1 cellular context compared by ENCODE assay signal in genomic region chr2:69741281-69742169, GRCh38.
A peak's percentile ranks its signal among the peaks of the same experiment; 100 is the strongest.
TF ChIP-seq lines count a peak whose summit lies in the region.

Gene ANXA4 (plus strand): TSS chr2:69742134. CDS start chr2:69781566, 39,432 bp downstream.

TF ChIP-seq in HEK293, 187 proteins besides CTCF, POLR2A, EP300 and RAD21 (continued from another document):
- TF ChIP-seq ZFP69B (tag by site-specific recombination; IDR thresholded peaks at IDR 0.05) (0 out of 2 replicates have a peak, but pooled peaks have one; percentile 18), KLF1 (tag by site-specific recombination; IDR thresholded peaks at IDR 0.05) (peak; percentile 66), ZBTB20 (tag by site-specific recombination; IDR thresholded peaks at IDR 0.05) (peak; percentile 97), ZNF26 (tag by site-specific recombination; IDR thresholded peaks at IDR 0.05) (no peak), KLF8 (tag by site-specific recombination; IDR thresholded peaks at IDR 0.05) (peak; percentile 85), SP2 (tag by site-specific recombination; IDR thresholded peaks at IDR 0.05) (peak; percentile 86), ZXDB (tag by site-specific recombination; IDR thresholded peaks at IDR 0.05) (peak; percentile 52), SP7 (tag by site-specific recombination; IDR thresholded peaks at IDR 0.05) (peak; percentile 64), KLF10 (tag by site-specific recombination; IDR thresholded peaks at IDR 0.05) (peak; percentile 21; the same call in 1 of the 2 replicates), SP3 (tag by site-specific recombination; IDR thresholded peaks at IDR 0.05) (peak; percentile 85), ZNF660 (tag by site-specific recombination; IDR thresholded peaks at IDR 0.05) (0 out of 2 replicates have a peak, but pooled peaks have one; percentile 13), ZIC2 (tag by site-specific recombination; IDR thresholded peaks at IDR 0.05) (peak; percentile 73), ZNF2 (tag by site-specific recombination; IDR thresholded peaks at IDR 0.05) (peak; percentile 54; the same call in 1 of the 2 replicates), ZNF335 (tag by site-specific recombination; conservative IDR thresholded peaks at IDR 0.05) (peak; percentile 91), KLF9 (tag by site-specific recombination; IDR thresholded peaks at IDR 0.05; ENCODE audit: low read depth) (peak; percentile 58; the same call in 1 of the 2 replicates), ZNF211 (tag by site-specific recombination; IDR thresholded peaks at IDR 0.05; ENCODE audit: low read depth) (no peak), ZNF610 (tag by site-specific recombination; IDR thresholded peaks at IDR 0.05; ENCODE audit: borderline replicate concordance) (no peak), GLIS1 (tag by site-specific recombination; IDR thresholded peaks at IDR 0.05) (peak; percentile 80), ZNF433 (tag by site-specific recombination; IDR thresholded peaks at IDR 0.05; ENCODE audit: low read depth) (no peak), PRDM1 (tag by site-specific recombination; IDR thresholded peaks at IDR 0.05) (peak; percentile 89), ZNF311 (tag by site-specific recombination; IDR thresholded peaks at IDR 0.05; ENCODE audit: borderline replicate concordance) (no peak), ZBTB10 (tag by site-specific recombination; IDR thresholded peaks at IDR 0.05) (peak; percentile 29; the same call in 1 of the 2 replicates), ZNF777 (tag by site-specific recombination; IDR thresholded peaks at IDR 0.05; ENCODE audit: borderline replicate concordance) (0 out of 2 replicates have a peak, but pooled peaks have one; percentile 12), MZF1 (tag by site-specific recombination; IDR thresholded peaks at IDR 0.05; ENCODE audit: borderline replicate concordance) (peak; percentile 63; the same call in 1 of the 2 replicates), SCRT1 (tag by site-specific recombination; IDR thresholded peaks at IDR 0.05; ENCODE audit: borderline replicate concordance) (no peak), ZNF350 (tag by site-specific recombination; IDR thresholded peaks at IDR 0.05) (no peak), PATZ1 (tag by site-specific recombination; IDR thresholded peaks at IDR 0.05) (peak; percentile 66; the same call in 1 of the 2 replicates), ZNF140 (tag by site-specific recombination; IDR thresholded peaks at IDR 0.05) (no peak), ZBTB8A (tag by site-specific recombination; IDR thresholded peaks at IDR 0.05) (peak; percentile 98), ZNF121 (tag by site-specific recombination; IDR thresholded peaks at IDR 0.05) (0 out of 2 replicates have a peak, but pooled peaks have one; percentile 15), ZEB2 (tag by site-specific recombination; IDR thresholded peaks at IDR 0.05) (peak; percentile 43; the same call in 1 of the 2 replicates), ZBTB17 (tag by site-specific recombination; IDR thresholded peaks at IDR 0.05) (peak; percentile 87), HIC1 (tag by site-specific recombination; IDR thresholded peaks at IDR 0.05) (peak; percentile 32; the same call in 1 of the 2 replicates), ZNF629 (tag by site-specific recombination; IDR thresholded peaks at IDR 0.05) (peak; percentile 9; the same call in 1 of the 2 replicates), IKZF3 (tag by site-specific recombination; IDR thresholded peaks at IDR 0.05) (peak; percentile 90), GLIS2 (tag by site-specific recombination; IDR thresholded peaks at IDR 0.05) (peak; percentile 94), ZNF501 (tag by site-specific recombination; IDR thresholded peaks at IDR 0.05) (0 out of 2 replicates have a peak, but pooled peaks have one; percentile 33), ZNF558 (tag by site-specific recombination; IDR thresholded peaks at IDR 0.05) (no peak), ZNF423 (tag by site-specific recombination; IDR thresholded peaks at IDR 0.05) (peak; percentile 41; the same call in 1 of the 2 replicates), ZNF169 (tag by site-specific recombination; IDR thresholded peaks at IDR 0.05) (no peak), ZNF792 (tag by site-specific recombination; IDR thresholded peaks at IDR 0.05) (no peak), ZNF768 (tag by site-specific recombination; IDR thresholded peaks at IDR 0.05) (no peak), ZSCAN5A (tag by site-specific recombination; IDR thresholded peaks at IDR 0.05) (0 out of 2 replicates have a peak, but pooled peaks have one; percentile 61)
- TF ChIP-seq, protein P1, sequence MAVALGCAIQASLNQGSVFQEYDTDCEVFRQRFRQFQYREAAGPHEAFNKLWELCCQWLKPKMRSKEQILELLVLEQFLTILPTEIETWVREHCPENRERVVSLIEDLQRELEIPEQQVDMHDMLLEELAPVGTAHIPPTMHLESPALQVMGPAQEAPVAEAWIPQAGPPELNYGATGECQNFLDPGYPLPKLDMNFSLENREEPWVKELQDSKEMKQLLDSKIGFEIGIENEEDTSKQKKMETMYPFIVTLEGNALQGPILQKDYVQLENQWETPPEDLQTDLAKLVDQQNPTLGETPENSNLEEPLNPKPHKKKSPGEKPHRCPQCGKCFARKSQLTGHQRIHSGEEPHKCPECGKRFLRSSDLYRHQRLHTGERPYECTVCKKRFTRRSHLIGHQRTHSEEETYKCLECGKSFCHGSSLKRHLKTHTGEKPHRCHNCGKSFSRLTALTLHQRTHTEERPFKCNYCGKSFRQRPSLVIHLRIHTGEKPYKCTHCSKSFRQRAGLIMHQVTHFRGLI (tag by site-specific recombination; IDR thresholded peaks at IDR 0.05) = 0 out of 2 replicates have a peak, but pooled peaks have one; percentile 28
- TF ChIP-seq, protein P2, sequence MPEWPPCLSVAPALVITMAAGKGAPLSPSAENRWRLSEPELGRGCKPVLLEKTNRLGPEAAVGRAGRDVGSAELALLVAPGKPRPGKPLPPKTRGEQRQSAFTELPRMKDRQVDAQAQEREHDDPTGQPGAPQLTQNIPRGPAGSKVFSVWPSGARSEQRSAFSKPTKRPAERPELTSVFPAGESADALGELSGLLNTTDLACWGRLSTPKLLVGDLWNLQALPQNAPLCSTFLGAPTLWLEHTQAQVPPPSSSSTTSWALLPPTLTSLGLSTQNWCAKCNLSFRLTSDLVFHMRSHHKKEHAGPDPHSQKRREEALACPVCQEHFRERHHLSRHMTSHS (tag by site-specific recombination; IDR thresholded peaks at IDR 0.05) = no peak
- TF ChIP-seq, protein P3, sequence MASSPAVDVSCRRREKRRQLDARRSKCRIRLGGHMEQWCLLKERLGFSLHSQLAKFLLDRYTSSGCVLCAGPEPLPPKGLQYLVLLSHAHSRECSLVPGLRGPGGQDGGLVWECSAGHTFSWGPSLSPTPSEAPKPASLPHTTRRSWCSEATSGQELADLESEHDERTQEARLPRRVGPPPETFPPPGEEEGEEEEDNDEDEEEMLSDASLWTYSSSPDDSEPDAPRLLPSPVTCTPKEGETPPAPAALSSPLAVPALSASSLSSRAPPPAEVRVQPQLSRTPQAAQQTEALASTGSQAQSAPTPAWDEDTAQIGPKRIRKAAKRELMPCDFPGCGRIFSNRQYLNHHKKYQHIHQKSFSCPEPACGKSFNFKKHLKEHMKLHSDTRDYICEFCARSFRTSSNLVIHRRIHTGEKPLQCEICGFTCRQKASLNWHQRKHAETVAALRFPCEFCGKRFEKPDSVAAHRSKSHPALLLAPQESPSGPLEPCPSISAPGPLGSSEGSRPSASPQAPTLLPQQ (tag by site-specific recombination; IDR thresholded peaks at IDR 0.05) = peak; percentile 60; the same call in 1 of the 2 replicates
